18 cellular contexts compared by ENCODE assay signal in the genomic region with DNA sequence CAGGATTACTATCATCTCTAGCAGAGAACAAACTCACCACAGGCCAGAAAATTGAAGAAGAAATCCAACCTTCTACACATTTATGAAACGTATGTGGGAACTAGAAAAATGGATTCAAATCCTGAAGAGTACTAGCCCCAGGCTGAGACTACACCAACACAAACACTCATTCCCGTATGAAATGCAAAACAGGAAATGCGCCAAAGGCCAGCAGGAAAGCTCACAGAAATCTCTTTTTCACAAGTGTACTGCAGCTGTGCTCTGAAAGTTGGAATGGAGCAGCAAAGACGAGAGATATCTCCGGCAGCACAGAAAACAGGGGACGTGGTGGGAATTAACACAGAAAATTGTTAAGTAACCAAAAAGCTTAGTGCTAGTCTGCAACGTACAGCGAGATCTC.
DNase-seq lines count a peak whose midpoint lies in the region; ATAC-seq and TF ChIP-seq lines count a peak whose summit lies in the region.
"Had no signal": no experiment of that assay in that cellular context is flagged by ENCODE, and none has a peak within 500 bp of the region (broad histone marks: within the 10 kb centered on the region; RNA-seq: fewer than 3 reads in every experiment).

No MANE protein-coding gene starts in this region.

- CTCF ChIA-PET in RWPE1 (lab: Yijun Ruan, JAX) = no interaction called here

- TF ChIP-seq CTCF in fibroblast of pulmonary artery (IDR thresholded peaks at IDR 0.05; ENCODE audit: low read length, missing control alignments) (no peak), mesothelial cell of epicardium (IDR thresholded peaks at IDR 0.05; ENCODE audit: unreplicated experiment) (no peak), testis (IDR thresholded peaks at IDR 0.05) (no peak), RWPE1 (conservative IDR thresholded peaks at IDR 0.05; ENCODE audit: low read depth) (no peak)

- WGBS in testis, 2 donors = 32 to 37% methylated on average over 8 of the region's 8 CpGs

- H3K9me3 Mint-ChIP-seq in mesothelial cell of epicardium = peaks cover 15% of the 10 kb centered on the region

- ATAC-seq in Right ventricle myocardium inferior = peak; percentile 82
- ATAC-seq in SK-N-SH treated with all-trans-retinoic acid at 6 μM for 48 hours = no peak
- ATAC-seq: left lobe of liver had no signal

- peak overlapping the region; percentile 60 for H3K27ac Mint-ChIP-seq in mesothelial cell of epicardium

- H3K27ac ChIP-seq in testis (no peak overlapping the region), RWPE1 (no peak overlapping the region)
- H3K27ac ChIP-seq: ascending aorta, BLaER1, tibial artery had no signal

- intact Hi-C loops in Right ventricle myocardium inferior (cut with DNase I) = no loop called here
- intact Hi-C loops in cardiac septum (cut with DNase I) = no loop called here
- intact Hi-C loops in testis (cut with DNase I; ENCODE audit: low total_unique reads) = no loop called here

- DNase-seq in Right ventricle myocardium inferior (ENCODE audit: missing footprints) = no peak
- no peak for DNase-seq in cardiac septum (ENCODE audit: low spot score)
- DNase-seq in fibroblast of pulmonary artery (ENCODE audit: low read depth) = peak; percentile 27
- DNase-seq in mesothelial cell of epicardium (ENCODE audit: low spot score in 2 of 2, unreplicated experiment in 2 of 2) = no peak
- DNase-seq in testis = peak; percentile 50
- no peak for DNase-seq in RWPE1 (ENCODE audit: low spot score)
- no peak for DNase-seq in HuH-7.5 (ENCODE audit: low spot score)
- DNase-seq: activated CD4-positive, alpha-beta T cell treated with anti-CD3 and anti-CD28 coated beads, Interleukin-2, amount 50 U/mL, for 1 hour; activated CD8-positive, alpha-beta memory T cell treated with anti-CD3 and anti-CD28 coated beads, Interleukin-2, amount 50 U/mL, for 48 hours; activated naive CD4-positive, alpha-beta T cell; DMS 273 treated with DMSO at 0.1 percent for 48 hours; NCI-H146; stimulated activated CD4-positive, alpha-beta T cell treated with anti-CD3 and anti-CD28 coated beads, Interleukin-12 subunit alpha, Interleukin-12 subunit beta, amount 100 ng/mL, for 4 hours; tibial artery had no signal

- no peak overlapping the region for H3K4me3 Mint-ChIP-seq in mesothelial cell of epicardium

- H3K27me3 ChIP-seq in testis = no peaks in the 10 kb centered on the region
- H3K27me3 ChIP-seq: ascending aorta, BLaER1, tibial artery had no signal

- no peak for TF ChIP-seq POLR2A in testis (IDR thresholded peaks at IDR 0.05)

- H3K36me3 ChIP-seq in testis (ENCODE audit: low read depth, missing control alignments) = no peaks in the 10 kb centered on the region
- H3K36me3 ChIP-seq: ascending aorta, BLaER1, tibial artery had no signal

- no peaks in the 10 kb centered on the region for H3K27me3 Mint-ChIP-seq in mesothelial cell of epicardium (ENCODE audit: low read depth)

- no peaks in the 10 kb centered on the region for H3K36me3 Mint-ChIP-seq in mesothelial cell of epicardium

- no peak overlapping the region for H3K4me3 ChIP-seq in fibroblast of pulmonary artery (replicated peaks; ENCODE audit: low read depth, low read length)
- no peak overlapping the region for H3K4me3 ChIP-seq in testis
- H3K4me3 ChIP-seq: ascending aorta, BLaER1, tibial artery had no signal

- POLR2A ChIA-PET in RWPE1 (lab: Yijun Ruan, JAX; ENCODE audit: low non-redundant PET) = no interaction called here

- H3K4me1 ChIP-seq in testis = no peaks in the 10 kb centered on the region
- H3K4me1 ChIP-seq: ascending aorta, BLaER1, tibial artery had no signal

- H3K4me1 Mint-ChIP-seq in mesothelial cell of epicardium = peaks cover 8% of the 10 kb centered on the region

- H3K9me3 ChIP-seq in testis = no peaks in the 10 kb centered on the region
- H3K9me3 ChIP-seq: ascending aorta, BLaER1, tibial artery had no signal

TF ChIP-seq in SK-N-SH treated with all-trans-retinoic acid at 6 μM for 48 hours, 23 proteins besides CTCF, POLR2A, EP300 and RAD21:
- TF ChIP-seq CSDC2 (CRISPR knock-in tag; IDR thresholded peaks at IDR 0.05) (no peak), ZNF70 (CRISPR knock-in tag; IDR thresholded peaks at IDR 0.05) (no peak), PPARA (CRISPR knock-in tag; IDR thresholded peaks at IDR 0.05; ENCODE audit: borderline replicate concordance) (no peak), OSR1 (CRISPR knock-in tag; IDR thresholded peaks at IDR 0.05) (no peak), ESRRG (CRISPR knock-in tag; IDR thresholded peaks at IDR 0.05) (no peak), GLIS3 (CRISPR knock-in tag; IDR thresholded peaks at IDR 0.05) (no peak), TCF4 (CRISPR knock-in tag; IDR thresholded peaks at IDR 0.05; ENCODE audit: borderline replicate concordance) (no peak), ISL1 (CRISPR knock-in tag; IDR thresholded peaks at IDR 0.05) (no peak), ZNF8 (CRISPR knock-in tag; IDR thresholded peaks at IDR 0.05) (no peak), SNAI2 (CRISPR knock-in tag; IDR thresholded peaks at IDR 0.05) (no peak), ZFP30 (CRISPR knock-in tag; IDR thresholded peaks at IDR 0.05) (no peak)
- TF ChIP-seq, protein P1, sequence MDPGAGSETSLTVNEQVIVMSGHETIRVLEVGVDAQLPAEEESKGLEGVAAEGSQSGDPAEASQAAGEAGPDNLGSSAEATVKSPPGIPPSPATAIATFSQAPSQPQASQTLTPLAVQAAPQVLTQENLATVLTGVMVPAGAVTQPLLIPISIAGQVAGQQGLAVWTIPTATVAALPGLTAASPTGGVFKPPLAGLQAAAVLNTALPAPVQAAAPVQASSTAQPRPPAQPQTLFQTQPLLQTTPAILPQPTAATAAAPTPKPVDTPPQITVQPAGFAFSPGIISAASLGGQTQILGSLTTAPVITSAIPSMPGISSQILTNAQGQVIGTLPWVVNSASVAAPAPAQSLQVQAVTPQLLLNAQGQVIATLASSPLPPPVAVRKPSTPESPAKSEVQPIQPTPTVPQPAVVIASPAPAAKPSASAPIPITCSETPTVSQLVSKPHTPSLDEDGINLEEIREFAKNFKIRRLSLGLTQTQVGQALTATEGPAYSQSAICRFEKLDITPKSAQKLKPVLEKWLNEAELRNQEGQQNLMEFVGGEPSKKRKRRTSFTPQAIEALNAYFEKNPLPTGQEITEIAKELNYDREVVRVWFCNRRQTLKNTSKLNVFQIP (CRISPR knock-in tag; IDR thresholded peaks at IDR 0.05; ENCODE audit: borderline replicate concordance, low read depth) = no peak
- TF ChIP-seq, protein P2, sequence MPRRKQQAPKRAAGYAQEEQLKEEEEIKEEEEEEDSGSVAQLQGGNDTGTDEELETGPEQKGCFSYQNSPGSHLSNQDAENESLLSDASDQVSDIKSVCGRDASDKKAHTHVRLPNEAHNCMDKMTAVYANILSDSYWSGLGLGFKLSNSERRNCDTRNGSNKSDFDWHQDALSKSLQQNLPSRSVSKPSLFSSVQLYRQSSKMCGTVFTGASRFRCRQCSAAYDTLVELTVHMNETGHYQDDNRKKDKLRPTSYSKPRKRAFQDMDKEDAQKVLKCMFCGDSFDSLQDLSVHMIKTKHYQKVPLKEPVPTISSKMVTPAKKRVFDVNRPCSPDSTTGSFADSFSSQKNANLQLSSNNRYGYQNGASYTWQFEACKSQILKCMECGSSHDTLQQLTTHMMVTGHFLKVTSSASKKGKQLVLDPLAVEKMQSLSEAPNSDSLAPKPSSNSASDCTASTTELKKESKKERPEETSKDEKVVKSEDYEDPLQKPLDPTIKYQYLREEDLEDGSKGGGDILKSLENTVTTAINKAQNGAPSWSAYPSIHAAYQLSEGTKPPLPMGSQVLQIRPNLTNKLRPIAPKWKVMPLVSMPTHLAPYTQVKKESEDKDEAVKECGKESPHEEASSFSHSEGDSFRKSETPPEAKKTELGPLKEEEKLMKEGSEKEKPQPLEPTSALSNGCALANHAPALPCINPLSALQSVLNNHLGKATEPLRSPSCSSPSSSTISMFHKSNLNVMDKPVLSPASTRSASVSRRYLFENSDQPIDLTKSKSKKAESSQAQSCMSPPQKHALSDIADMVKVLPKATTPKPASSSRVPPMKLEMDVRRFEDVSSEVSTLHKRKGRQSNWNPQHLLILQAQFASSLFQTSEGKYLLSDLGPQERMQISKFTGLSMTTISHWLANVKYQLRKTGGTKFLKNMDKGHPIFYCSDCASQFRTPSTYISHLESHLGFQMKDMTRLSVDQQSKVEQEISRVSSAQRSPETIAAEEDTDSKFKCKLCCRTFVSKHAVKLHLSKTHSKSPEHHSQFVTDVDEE (CRISPR knock-in tag; IDR thresholded peaks at IDR 0.05) = no peak
- TF ChIP-seq, protein P3, sequence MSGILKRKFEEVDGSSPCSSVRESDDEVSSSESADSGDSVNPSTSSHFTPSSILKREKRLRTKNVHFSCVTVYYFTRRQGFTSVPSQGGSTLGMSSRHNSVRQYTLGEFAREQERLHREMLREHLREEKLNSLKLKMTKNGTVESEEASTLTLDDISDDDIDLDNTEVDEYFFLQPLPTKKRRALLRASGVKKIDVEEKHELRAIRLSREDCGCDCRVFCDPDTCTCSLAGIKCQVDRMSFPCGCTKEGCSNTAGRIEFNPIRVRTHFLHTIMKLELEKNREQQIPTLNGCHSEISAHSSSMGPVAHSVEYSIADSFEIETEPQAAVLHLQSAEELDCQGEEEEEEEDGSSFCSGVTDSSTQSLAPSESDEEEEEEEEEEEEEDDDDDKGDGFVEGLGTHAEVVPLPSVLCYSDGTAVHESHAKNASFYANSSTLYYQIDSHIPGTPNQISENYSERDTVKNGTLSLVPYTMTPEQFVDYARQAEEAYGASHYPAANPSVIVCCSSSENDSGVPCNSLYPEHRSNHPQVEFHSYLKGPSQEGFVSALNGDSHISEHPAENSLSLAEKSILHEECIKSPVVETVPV (CRISPR knock-in tag; IDR thresholded peaks at IDR 0.05) = no peak
- TF ChIP-seq, protein P4, sequence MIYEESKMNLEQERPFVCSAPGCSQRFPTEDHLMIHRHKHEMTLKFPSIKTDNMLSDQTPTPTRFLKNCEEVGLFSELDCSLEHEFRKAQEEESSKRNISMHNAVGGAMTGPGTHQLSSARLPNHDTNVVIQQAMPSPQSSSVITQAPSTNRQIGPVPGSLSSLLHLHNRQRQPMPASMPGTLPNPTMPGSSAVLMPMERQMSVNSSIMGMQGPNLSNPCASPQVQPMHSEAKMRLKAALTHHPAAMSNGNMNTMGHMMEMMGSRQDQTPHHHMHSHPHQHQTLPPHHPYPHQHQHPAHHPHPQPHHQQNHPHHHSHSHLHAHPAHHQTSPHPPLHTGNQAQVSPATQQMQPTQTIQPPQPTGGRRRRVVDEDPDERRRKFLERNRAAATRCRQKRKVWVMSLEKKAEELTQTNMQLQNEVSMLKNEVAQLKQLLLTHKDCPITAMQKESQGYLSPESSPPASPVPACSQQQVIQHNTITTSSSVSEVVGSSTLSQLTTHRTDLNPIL (CRISPR knock-in tag; IDR thresholded peaks at IDR 0.05; ENCODE audit: low read depth) = no peak
TF ChIP-seq in SK-N-SH treated with all-trans-retinoic acid at 6 μM for 48 hours: peak in this region for 0.

Comparison
In these comparisons a context has a peak if more than half of its experiments do, and no peak if none do; other contexts are left out.
1. DNase-seq: peak in fibroblast of pulmonary artery (single experiment) and testis (single experiment); none in Right ventricle myocardium inferior (single experiment), cardiac septum (single experiment), mesothelial cell of epicardium (0 of 2), RWPE1 (single experiment) and HuH-7.5 (single experiment).